ENCODE assay signal across 6 cellular contexts in the genomic region with DNA sequence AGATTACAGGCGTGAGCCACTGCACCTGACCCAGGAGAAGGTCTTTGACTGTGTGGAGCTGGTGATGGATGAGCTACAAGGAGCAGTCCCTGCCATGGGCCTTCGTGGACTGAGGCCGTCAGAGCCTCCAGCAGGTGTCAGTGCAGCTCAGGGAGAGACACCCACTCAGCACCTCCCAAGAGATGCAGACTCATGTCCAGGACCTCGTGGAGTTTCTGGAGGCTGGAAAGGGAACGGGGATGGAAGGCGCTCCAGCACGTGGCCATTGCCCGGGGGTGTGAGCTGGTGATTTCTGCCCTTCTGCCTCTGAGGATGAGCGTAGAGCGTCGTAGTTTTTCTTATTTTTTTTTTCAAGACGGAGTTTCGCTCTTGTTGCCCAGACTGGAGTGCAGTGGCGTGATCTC. TPM values are rescaled to one million over a fixed set of nuclear protein-coding genes. Genes with fewer than 3 reads are reported as not detected.
DNase-seq lines count a peak whose midpoint lies in the region; ATAC-seq and TF ChIP-seq lines count a peak whose summit lies in the region.

No MANE protein-coding gene starts in this region.

- peak; percentile 75 for DNase-seq in Calu3
- peak; percentile 57 for DNase-seq in LoVo (ENCODE audit: low spot score)
- DNase-seq in astrocyte of the spinal cord (ENCODE audit: low read depth, low spot score) = peak; percentile 58
- DNase-seq in osteoblast (ENCODE audit: insufficient read length, low spot score, missing footprints) = peak; percentile 97
- DNase-seq in T-helper 2 cell treated with Interferon-gamma antibody and Interleukin-4, amounts not matched to agents 5 μg/mL and 100 μg/mL, for 36 hours (ENCODE audit: low spot score) = no peak

- H3K4me1 Mint-ChIP-seq in Calu3 (ENCODE audit: low read depth, unreplicated experiment) = peaks cover 17% of the 10 kb centered on the region
- peaks cover 3% of the 10 kb centered on the region for H3K4me1 Mint-ChIP-seq in T-helper 2 cell treated with Interferon-gamma antibody and Interleukin-4, amounts not matched to agents 5 μg/mL and 100 μg/mL, for 36 hours (ENCODE audit: low read depth)

- no peaks in the 10 kb centered on the region for H3K79me2 ChIP-seq in osteoblast (ENCODE audit: insufficient read depth, low read length)

- no peaks in the 10 kb centered on the region for H3K36me3 ChIP-seq in osteoblast (ENCODE audit: insufficient read depth, low read length)

- no peak overlapping the region for H3K4me2 ChIP-seq in osteoblast (ENCODE audit: insufficient read depth, low read length)

- H3K9me3 ChIP-seq in osteoblast (ENCODE audit: low read depth, low read length) = no peaks in the 10 kb centered on the region

- H2AFZ ChIP-seq in osteoblast (ENCODE audit: low read length) = no peak overlapping the region

- no peak overlapping the region for H3K4me3 Mint-ChIP-seq in Calu3 (ENCODE audit: low read depth, unreplicated experiment)
- no peak overlapping the region for H3K4me3 Mint-ChIP-seq in T-helper 2 cell treated with Interferon-gamma antibody and Interleukin-4, amounts not matched to agents 5 μg/mL and 100 μg/mL, for 36 hours

- H4K20me1 ChIP-seq in osteoblast (ENCODE audit: insufficient read depth, low read length) = no peaks in the 10 kb centered on the region

- H3K36me3 Mint-ChIP-seq in Calu3 (ENCODE audit: insufficient read depth, unreplicated experiment) = peaks cover 31% of the 10 kb centered on the region
- peaks cover 5% of the 10 kb centered on the region for H3K36me3 Mint-ChIP-seq in T-helper 2 cell treated with Interferon-gamma antibody and Interleukin-4, amounts not matched to agents 5 μg/mL and 100 μg/mL, for 36 hours (ENCODE audit: low read depth)

- in situ Hi-C loops in astrocyte of the spinal cord (cut with HindIII; ENCODE audit: low sequenced_read_pairs) = no loop called here

- TF ChIP-seq CTCF in Calu3 (IDR thresholded peaks at IDR 0.05; ENCODE audit: unreplicated experiment) (peak; percentile 34), astrocyte of the spinal cord (IDR thresholded peaks at IDR 0.05; ENCODE audit: low read depth, low read length) (peak; percentile 72), osteoblast (IDR thresholded peaks at IDR 0.05; ENCODE audit: extremely low read depth, low read depth, low read length) (peak; percentile 49)

- H3K4me1 ChIP-seq in osteoblast (ENCODE audit: insufficient read depth, low read length) = no peaks in the 10 kb centered on the region

- intact Hi-C loops in Calu3 (cut with micrococcal nuclease; ENCODE audit: unreplicated experiment) = no loop called here

- no TSS peak for BruUV-seq in Calu3 (replicated peaks; lab: Mats Ljungman, UMichigan)

- no peak overlapping the region for H3K4me3 ChIP-seq in astrocyte of the spinal cord (ENCODE audit: low read depth, low read length)
- H3K4me3 ChIP-seq in osteoblast (ENCODE audit: insufficient read depth, low read length) = no peak overlapping the region

- H3K27me3 ChIP-seq in osteoblast (ENCODE audit: insufficient read depth, low read length) = no peaks in the 10 kb centered on the region

- H3K27ac ChIP-seq in osteoblast (ENCODE audit: low read depth, low read length) = no peak overlapping the region

- peak overlapping the region; percentile 34 for H3K27ac Mint-ChIP-seq in Calu3 (ENCODE audit: unreplicated experiment)
- no peak overlapping the region for H3K27ac Mint-ChIP-seq in T-helper 2 cell treated with Interferon-gamma antibody and Interleukin-4, amounts not matched to agents 5 μg/mL and 100 μg/mL, for 36 hours

- H3K27me3 Mint-ChIP-seq in Calu3 (ENCODE audit: unreplicated experiment) = no peaks in the 10 kb centered on the region
- H3K27me3 Mint-ChIP-seq in T-helper 2 cell treated with Interferon-gamma antibody and Interleukin-4, amounts not matched to agents 5 μg/mL and 100 μg/mL, for 36 hours (ENCODE audit: low read depth) = peaks cover 3% of the 10 kb centered on the region

- CTCF ChIA-PET in Calu3 (lab: Charles Lee) = interaction anchor here (0.7 to 1.2 kb wide), 7 partner anchors 9 to 155 kb away, joined by 3 to 8 read pairs (median 3); a partner anchor contains a TSS

- no peak for ATAC-seq in GM18868 (IDR thresholded peaks at IDR 0.05; ENCODE audit: unreplicated experiment)

- no peaks in the 10 kb centered on the region for H3K9me3 Mint-ChIP-seq in Calu3 (ENCODE audit: low read depth, unreplicated experiment)
- no peaks in the 10 kb centered on the region for H3K9me3 Mint-ChIP-seq in T-helper 2 cell treated with Interferon-gamma antibody and Interleukin-4, amounts not matched to agents 5 μg/mL and 100 μg/mL, for 36 hours

RNA-seq across cellular contexts. Expression of a gene that starts 9.5 kb away (rescaled TPM):
- total RNA-seq in Calu3 (2022) = 51.8 and 60.2 TPM in 2 replicates
- 0.29 and 2.5 TPM in 2 replicates for total RNA-seq in osteoblast

RNA-seq across cellular contexts. Expression of a gene that starts 15.1 kb away (rescaled TPM):
- total RNA-seq in Calu3 (2022) (32.6 and 32.9 TPM in 2 replicates), osteoblast (under 0.01 TPM in 2 replicates)

RNA-seq across cellular contexts. Expression of a gene that starts 31.9 kb away (rescaled TPM):
- 41.8 and 43.5 TPM in 2 replicates for total RNA-seq in Calu3 (2022)
- total RNA-seq in osteoblast = 46.0 and 47.4 TPM in 2 replicates

RNA-seq across cellular contexts. Expression of a gene that starts 35.9 kb away (rescaled TPM):
- not detected in 2 replicates for total RNA-seq in Calu3 (2022)
- total RNA-seq in osteoblast = 0.36 TPM in 1 of 2 replicates, not detected in the other

RNA-seq across cellular contexts. Expression of a gene that starts 45.9 kb away (rescaled TPM):
- total RNA-seq in Calu3 (2022) (360 and 383 TPM in 2 replicates), osteoblast (67.7 and 74.0 TPM in 2 replicates)

Comparison
In these comparisons a context has a peak if more than half of its experiments do, and no peak if none do; other contexts are left out.
1. RNA of a gene that starts 9.5 kb away (total RNA-seq): 51.8 to 60.2 TPM in Calu3; 0.29 to 2.5 TPM in osteoblast; every median in the first group is over 10 times any median in the second.
2. RNA of a gene that starts 15.1 kb away (total RNA-seq): 32.6 to 32.9 TPM in Calu3; under 0.01 TPM in osteoblast; every median in the first group is over 10 times any median in the second.
3. Peak in every context shown above with its lines, with median percentiles within 50 percentile points of each other: CTCF ChIP-seq.